8 cellular contexts compared by ENCODE assay signal in genomic region chr10:68406815-68407585, GRCh38. TPM values are rescaled to one million over a fixed set of nuclear protein-coding genes. Genes with fewer than 3 reads are reported as not detected.
DNase-seq lines count a peak whose midpoint lies in the region; ATAC-seq, FAIRE-seq and TF ChIP-seq lines count a peak whose summit lies in the region.

Gene RUFY2, minus strand, starts transcription at chr10:68407277. Its CDS starts 88 bp downstream, at chr10:68407189.

- ATAC-seq in GM19372 (IDR thresholded peaks at IDR 0.05; ENCODE audit: low read depth, unreplicated experiment) (peak; percentile 93), HG03521 (IDR thresholded peaks at IDR 0.05; ENCODE audit: unreplicated experiment) (peak; percentile 97)

- H3K9ac ChIP-seq in endothelial cell of umbilical vein (replicated peaks; ENCODE audit: extremely low read depth, insufficient read depth, low read length): peak within 1 kb of the TSS; percentile 89

- POLR2A ChIA-PET in endothelial cell of umbilical vein (lab: Charles Lee): interaction anchor here (0.9 kb wide), 1 partner anchor 117 kb away, joined by 3 read pairs; no protein-coding TSS in a partner anchor

- H3K79me2 ChIP-seq in endothelial cell of umbilical vein (ENCODE audit: control insufficient read depth, insufficient read depth, low read length): peaks cover 37% of the 10 kb centered on the region

- H3K27ac ChIP-seq in endothelial cell of umbilical vein (ENCODE audit: insufficient read depth, low read depth, low read length): peak within 1 kb of the TSS; percentile 50

- H3K9me1 ChIP-seq in endothelial cell of umbilical vein (replicated peaks; ENCODE audit: control insufficient read depth, extremely low read depth, insufficient read depth, low read length): no peaks in the 10 kb centered on the region

- BruUV-seq in endothelial cell of umbilical vein (replicated peaks; lab: Mats Ljungman, UMichigan): no TSS peak

- H2AFZ ChIP-seq in endothelial cell of umbilical vein (ENCODE audit: low read depth, low read length): peak within 1 kb of the TSS; percentile 98

- H3K27me3 ChIP-seq in endothelial cell of umbilical vein (ENCODE audit: control insufficient read depth in 2 of 2, insufficient read depth in 2 of 2, low read length in 2 of 2): no peaks in the 10 kb centered on the region
- no peaks in the 10 kb centered on the region for H3K27me3 ChIP-seq in mononuclear cell (ENCODE audit: insufficient read depth, low read length)

- peak; percentile 53 to 91 for TF ChIP-seq CTCF in endothelial cell of umbilical vein (IDR thresholded peaks at IDR 0.05; ENCODE audit: extremely low read depth in 1 of 2, insufficient read depth in 1 of 2, low read depth in 1 of 2, low read length in 2 of 2)

- H4K20me1 ChIP-seq in endothelial cell of umbilical vein (replicated peaks; ENCODE audit: control insufficient read depth, extremely low read depth, insufficient read depth, low read length): peaks cover 3% of the 10 kb centered on the region

- H3K36me3 ChIP-seq in endothelial cell of umbilical vein (ENCODE audit: control insufficient read depth in 2 of 2, extremely low read depth in 1 of 2, insufficient read depth in 2 of 2, low read length in 2 of 2): no peaks in the 10 kb centered on the region

- peak within 1 kb of the TSS; percentile 77 for H3K4me2 ChIP-seq in endothelial cell of umbilical vein (ENCODE audit: insufficient read depth, low read length)

- H3K4me1 ChIP-seq in endothelial cell of umbilical vein (ENCODE audit: control insufficient read depth, extremely low read depth, insufficient read depth, low read length): peaks cover 6% of the 10 kb centered on the region
- peaks cover 17% of the 10 kb centered on the region for H3K4me1 ChIP-seq in mononuclear cell (ENCODE audit: insufficient read depth, low read length)

- dilution Hi-C loops in endothelial cell of umbilical vein (cut with MboI; ENCODE audit: extremely low pct_ligation_motif_present, low sequenced_read_pairs): no loop called here

- peak; percentile 45 for TF ChIP-seq POLR2A in endothelial cell of umbilical vein (IDR thresholded peaks at IDR 0.05; ENCODE audit: low read depth, low read length)

- peak; percentile 66 for FAIRE-seq in endothelial cell of umbilical vein (lab: Jason Lieb, UNC)

- H3K4me3 ChIP-seq in endothelial cell of umbilical vein (replicated peaks in 1 of 3; ENCODE audit: insufficient read depth in 1 of 3, low read depth in 1 of 3, low read length in 3 of 3): peak within 1 kb of the TSS; percentile 67 to 93 (median 88)
- H3K4me3 ChIP-seq in mononuclear cell (ENCODE audit: low read length): peak within 1 kb of the TSS; percentile 94

- CTCF ChIA-PET in endothelial cell of umbilical vein (lab: Charles Lee): interaction anchor here (0.6 to 1.3 kb wide), 16 partner anchors 10 to 535 kb away, joined by 3 to 10 read pairs (median 4); partner anchors contain the start of genes DDX50 and DNA2

- H3K9me3 ChIP-seq in endothelial cell of umbilical vein (replicated peaks; ENCODE audit: control insufficient read depth, insufficient read depth, low read length) (no peaks in the 10 kb centered on the region), mononuclear cell (ENCODE audit: low read depth, low read length) (no peaks in the 10 kb centered on the region)

- intact Hi-C loops in endothelial cell of umbilical vein (cut with micrococcal nuclease): loop anchor here (1.0 to 10.0 kb wide), 3 partner anchors 66 to 494 kb away; partner anchors contain the start of genes CCAR1 and DDX50

- DNase-seq in CMK (ENCODE audit: low read depth): peak; percentile 56
- peak; percentile 57 to 67 for DNase-seq in NOMO-1 (lab: John Stamatoyannopoulos, UW; ENCODE audit: unreplicated experiment in 2 of 2)
- peak; percentile 78 for DNase-seq in activated CD8-positive, alpha-beta memory T cell treated with anti-CD3 and anti-CD28 coated beads, Interleukin-2, amount 50 U/mL, for 4 hours
- peak; percentile 79 for DNase-seq in endothelial cell of umbilical vein (ENCODE audit: low read depth, low spot score)
- DNase-seq in stimulated activated CD8-positive, alpha-beta memory T cell treated with anti-CD3 and anti-CD28 coated beads, Interleukin-4, amount 100 ng/mL, for 1 hour (ENCODE audit: low read depth in 2 of 2, low spot score in 1 of 2): peak; percentile 47 to 48

TF ChIP-seq in endothelial cell of umbilical vein, 7 proteins besides CTCF, POLR2A, EP300 and RAD21:
- TF ChIP-seq JUN (IDR thresholded peaks at IDR 0.05; ENCODE audit: borderline replicate concordance, insufficient read depth, insufficient read length, low read depth) (no peak), FOS (IDR thresholded peaks at IDR 0.05; ENCODE audit: borderline replicate concordance, insufficient read depth, low read length) (no peak), GATA2 (IDR thresholded peaks at IDR 0.05; ENCODE audit: insufficient read depth, insufficient read length, low read depth, low read length) (no peak), POLR2AphosphoS5 (IDR thresholded peaks at IDR 0.05; ENCODE audit: insufficient read depth, low read depth, low read length) (peak; percentile 3), MYC (IDR thresholded peaks at IDR 0.05; ENCODE audit: low read depth, low read length) (no peak)

RNA-seq across cellular contexts. Expression of gene RUFY2, which starts in this region (rescaled TPM):
- total RNA-seq in endothelial cell of umbilical vein (24.2 and 26.1 TPM in 2 replicates), mononuclear cell (20.5 TPM)
- polyA plus RNA-seq in endothelial cell of umbilical vein: 5.3 and 5.7 TPM in 2 replicates
- 5.4 and 6.4 TPM in 2 replicates for polyA plus RNA-seq in endothelial cell of umbilical vein (2011; cell fraction: cytosol; rRNA removed)
- polyA plus RNA-seq in endothelial cell of umbilical vein (2011; cell fraction: nucleus; rRNA removed): 20.4 and 26.7 TPM in 2 replicates
- polyA plus RNA-seq in endothelial cell of umbilical vein (2012): 11.5 and 11.7 TPM in 2 replicates
- 15.9 and 17.5 TPM in 2 replicates for polyA minus RNA-seq in endothelial cell of umbilical vein
- polyA minus RNA-seq in endothelial cell of umbilical vein (2011; cell fraction: cytosol; rRNA and poly(A)+ RNA removed): 4.8 TPM
- 40.7 and 49.1 TPM in 2 replicates for polyA minus RNA-seq in endothelial cell of umbilical vein (2011; cell fraction: nucleus; rRNA and poly(A)+ RNA removed)

Comparison
In these comparisons a context has a peak if more than half of its experiments do, and no peak if none do; other contexts are left out.
1. Peak in every context shown above with its lines: DNase-seq, ATAC-seq, H3K4me3 ChIP-seq and H3K27ac ChIP-seq.